In genomic region chr19:41548954-41549688, GRCh38 we compare ENCODE assay signal across 8 cellular contexts.
A peak's percentile ranks its signal among the peaks of the same experiment; 100 is the strongest.
DNase-seq lines count a peak whose midpoint lies in the region; ATAC-seq and TF ChIP-seq lines count a peak whose summit lies in the region.

No MANE protein-coding gene starts in this region.

- no peaks in the 10 kb centered on the region for H3K36me3 ChIP-seq in GM06990 (ENCODE audit: control insufficient read depth, insufficient read depth, low read length)

- peaks cover 64 to 67% of the 10 kb centered on the region in 2 donors for H3K4me1 Mint-ChIP-seq in effector memory CD8-positive, alpha-beta T cell (ENCODE audit: low read depth in 2 of 2)

- H3K9me3 Mint-ChIP-seq in effector memory CD8-positive, alpha-beta T cell, result no peaks in the 10 kb centered on the region

- DNase-seq in GM06990 (ENCODE audit: extremely low read depth, insufficient read length), result no peak
- DNase-seq in activated CD4-positive, CD25-positive, alpha-beta regulatory T cell (lab: John Stamatoyannopoulos, UW), result peak in 3 of 4 experiments; percentile 29 to 42 (median 30)
- peak; percentile 63 to 73 (median 66) for DNase-seq in effector memory CD8-positive, alpha-beta T cell
- peak; percentile 58 to 81 (median 66) for DNase-seq in stimulated activated CD4-positive, alpha-beta T cell treated with anti-CD3 and anti-CD28 coated beads, Interleukin-12 subunit alpha, Interleukin-12 subunit beta, amount 100 ng/mL, for 48 hours (ENCODE audit: low read depth in 2 of 3, low spot score in 1 of 3)
- no peak for DNase-seq in EL
- no peak for DNase-seq in NCI-H345 (lab: John Stamatoyannopoulos, UW)
- DNase-seq in hippocampal formation (lab: John Stamatoyannopoulos, UW), result no peak

- ATAC-seq in HG02973 (IDR thresholded peaks at IDR 0.05; ENCODE audit: unreplicated experiment), result peak; percentile 41
- peak; percentile 56 for ATAC-seq in effector memory CD8-positive, alpha-beta T cell (replicated peaks)

- no peaks in the 10 kb centered on the region for H3K27me3 Mint-ChIP-seq in effector memory CD8-positive, alpha-beta T cell

- H3K4me3 Mint-ChIP-seq in effector memory CD8-positive, alpha-beta T cell, result peak overlapping the region; percentile 93 to 95

- peaks cover 60% of the 10 kb centered on the region for H3K36me3 Mint-ChIP-seq in effector memory CD8-positive, alpha-beta T cell (ENCODE audit: insufficient read depth)

- no peak for TF ChIP-seq CTCF in GM06990 (IDR thresholded peaks at IDR 0.05; ENCODE audit: insufficient read depth, low read length, poor library complexity, severe bottlenecking)

- peak overlapping the region; percentile 64 for H3K4me3 ChIP-seq in GM06990 (replicated peaks; ENCODE audit: low read depth, low read length)

- H3K27ac Mint-ChIP-seq in effector memory CD8-positive, alpha-beta T cell, result peak overlapping the region; percentile 93 to 97

- H3K27me3 ChIP-seq in GM06990 (replicated peaks; ENCODE audit: control insufficient read depth, insufficient read depth, low read length), result no peaks in the 10 kb centered on the region

Comparison
In these comparisons a context has a peak if more than half of its experiments do, and no peak if none do; other contexts are left out.
1. DNase-seq: peak in activated CD4-positive, CD25-positive, alpha-beta regulatory T cell (3 of 4), effector memory CD8-positive, alpha-beta T cell (3 of 3) and stimulated activated CD4-positive, alpha-beta T cell treated with anti-CD3 and anti-CD28 coated beads, Interleukin-12 subunit alpha, Interleukin-12 subunit beta, amount 100 ng/mL, for 48 hours (3 of 3); none in GM06990 (single experiment), EL (single experiment), NCI-H345 (single experiment) and hippocampal formation (0 of 2).